Comparison of ENCODE assay signal across 1 cellular context in the genomic region with DNA sequence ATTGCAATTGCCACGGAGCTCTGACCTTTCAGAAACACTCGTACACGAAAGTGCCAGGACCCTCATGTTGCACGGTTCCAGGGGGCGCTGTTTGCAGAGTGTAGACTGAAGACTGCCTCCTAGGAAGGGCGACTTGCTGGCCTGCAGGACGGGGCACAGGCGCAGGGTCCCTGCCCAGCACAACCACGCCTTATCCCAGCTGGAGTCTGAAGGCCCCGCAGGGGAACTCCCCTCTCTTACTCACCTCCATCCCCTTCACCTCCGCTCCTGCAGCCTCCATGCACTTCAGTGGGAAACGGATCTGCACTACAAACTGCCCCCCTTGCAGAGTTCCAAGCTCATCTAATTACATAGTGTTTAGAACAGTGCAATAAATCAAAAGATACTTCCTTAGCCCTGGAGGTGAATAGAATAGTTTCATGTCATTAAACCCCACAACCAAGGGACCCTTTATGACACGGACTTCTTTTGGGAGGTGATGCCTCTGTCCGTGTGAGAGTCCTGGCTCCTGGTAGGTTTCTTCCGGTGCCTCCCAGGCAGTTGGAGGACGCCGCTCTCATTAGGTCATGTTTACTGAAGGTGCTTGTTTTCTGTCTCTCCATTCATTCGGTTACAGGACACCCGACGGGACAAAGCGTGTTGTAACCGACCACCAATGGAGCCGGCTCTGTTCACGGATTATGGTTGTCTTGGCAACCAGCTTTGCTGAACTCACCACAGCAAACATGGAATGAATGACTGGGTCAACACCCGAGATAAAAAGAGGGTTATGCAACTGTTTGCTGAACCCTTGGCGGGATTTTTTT.
TF ChIP-seq lines count a peak whose summit lies in the region.

No MANE protein-coding gene starts in this region.

TF ChIP-seq in HepG2, 621 proteins besides CTCF, POLR2A, EP300 and RAD21 (continued from another document and continues in another):
- TF ChIP-seq, protein P1, sequence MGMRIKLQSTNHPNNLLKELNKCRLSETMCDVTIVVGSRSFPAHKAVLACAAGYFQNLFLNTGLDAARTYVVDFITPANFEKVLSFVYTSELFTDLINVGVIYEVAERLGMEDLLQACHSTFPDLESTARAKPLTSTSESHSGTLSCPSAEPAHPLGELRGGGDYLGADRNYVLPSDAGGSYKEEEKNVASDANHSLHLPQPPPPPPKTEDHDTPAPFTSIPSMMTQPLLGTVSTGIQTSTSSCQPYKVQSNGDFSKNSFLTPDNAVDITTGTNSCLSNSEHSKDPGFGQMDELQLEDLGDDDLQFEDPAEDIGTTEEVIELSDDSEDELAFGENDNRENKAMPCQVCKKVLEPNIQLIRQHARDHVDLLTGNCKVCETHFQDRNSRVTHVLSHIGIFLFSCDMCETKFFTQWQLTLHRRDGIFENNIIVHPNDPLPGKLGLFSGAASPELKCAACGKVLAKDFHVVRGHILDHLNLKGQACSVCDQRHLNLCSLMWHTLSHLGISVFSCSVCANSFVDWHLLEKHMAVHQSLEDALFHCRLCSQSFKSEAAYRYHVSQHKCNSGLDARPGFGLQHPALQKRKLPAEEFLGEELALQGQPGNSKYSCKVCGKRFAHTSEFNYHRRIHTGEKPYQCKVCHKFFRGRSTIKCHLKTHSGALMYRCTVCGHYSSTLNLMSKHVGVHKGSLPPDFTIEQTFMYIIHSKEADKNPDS (CRISPR knock-in tag; IDR thresholded peaks at IDR 0.05), result 0 out of 2 replicates have a peak, but pooled peaks have one; percentile 69
- TF ChIP-seq, protein P2, sequence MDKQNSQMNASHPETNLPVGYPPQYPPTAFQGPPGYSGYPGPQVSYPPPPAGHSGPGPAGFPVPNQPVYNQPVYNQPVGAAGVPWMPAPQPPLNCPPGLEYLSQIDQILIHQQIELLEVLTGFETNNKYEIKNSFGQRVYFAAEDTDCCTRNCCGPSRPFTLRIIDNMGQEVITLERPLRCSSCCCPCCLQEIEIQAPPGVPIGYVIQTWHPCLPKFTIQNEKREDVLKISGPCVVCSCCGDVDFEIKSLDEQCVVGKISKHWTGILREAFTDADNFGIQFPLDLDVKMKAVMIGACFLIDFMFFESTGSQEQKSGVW (CRISPR knock-in tag; IDR thresholded peaks at IDR 0.05; ENCODE audit: borderline replicate concordance), result no peak
- TF ChIP-seq PCBP1 (IDR thresholded peaks at IDR 0.05; ENCODE audit: borderline replicate concordance, low read depth, low read length) (no peak), REL (CRISPR knock-in tag; conservative IDR thresholded peaks at IDR 0.05) (no peak), ZNF556 (CRISPR knock-in tag; IDR thresholded peaks at IDR 0.05; ENCODE audit: borderline replicate concordance) (peak; percentile 57), ZNF543 (CRISPR knock-in tag; IDR thresholded peaks at IDR 0.05) (0 out of 2 replicates have a peak, but pooled peaks have one; percentile 55), STAG1 (CRISPR knock-in tag; IDR thresholded peaks at IDR 0.05) (peak; percentile 70), ZFY (CRISPR knock-in tag; IDR thresholded peaks at IDR 0.05) (peak; percentile 61), ZNF343 (CRISPR knock-in tag; IDR thresholded peaks at IDR 0.05) (no peak), ZNF605 (CRISPR knock-in tag; IDR thresholded peaks at IDR 0.05) (no peak), FOXM1 (CRISPR knock-in tag; IDR thresholded peaks at IDR 0.05) (no peak), HNRNPK (IDR thresholded peaks at IDR 0.05; ENCODE audit: low read depth, low read length, poor library complexity, severe bottlenecking) (no peak), SNRNP70 (IDR thresholded peaks at IDR 0.05; ENCODE audit: low read depth, low read length) (no peak), CREB1 (IDR thresholded peaks at IDR 0.05) (peak; percentile 64), CREB1 (CRISPR knock-in tag; IDR thresholded peaks at IDR 0.05) (peak; percentile 52), ARHGAP35 (CRISPR knock-in tag; IDR thresholded peaks at IDR 0.05; ENCODE audit: borderline replicate concordance) (0 out of 2 replicates have a peak, but pooled peaks have one; percentile 78), ZNF746 (CRISPR knock-in tag; IDR thresholded peaks at IDR 0.05) (peak; percentile 64), SMARCC2 (IDR thresholded peaks at IDR 0.05) (no peak), EEA1 (CRISPR knock-in tag; IDR thresholded peaks at IDR 0.05; ENCODE audit: borderline replicate concordance) (no peak), ZNF598 (CRISPR knock-in tag; IDR thresholded peaks at IDR 0.05; ENCODE audit: borderline replicate concordance) (peak; percentile 67; the same call in 1 of the 2 replicates), SP5 (CRISPR knock-in tag; IDR thresholded peaks at IDR 0.05; ENCODE audit: borderline replicate concordance, low read depth) (peak; percentile 50; the same call in 1 of the 2 replicates), CBX5 (CRISPR knock-in tag; IDR thresholded peaks at IDR 0.05; ENCODE audit: borderline replicate concordance) (peak; percentile 79; the same call in 1 of the 2 replicates), ZNF383 (CRISPR knock-in tag; IDR thresholded peaks at IDR 0.05; ENCODE audit: borderline replicate concordance) (0 out of 2 replicates have a peak, but pooled peaks have one; percentile 34), ZNF570 (CRISPR knock-in tag; IDR thresholded peaks at IDR 0.05; ENCODE audit: borderline replicate concordance) (no peak), JDP2 (CRISPR knock-in tag; IDR thresholded peaks at IDR 0.05; ENCODE audit: borderline replicate concordance) (no peak), NFKB2 (CRISPR knock-in tag; IDR thresholded peaks at IDR 0.05; ENCODE audit: borderline replicate concordance) (peak; percentile 71; the same call in 1 of the 2 replicates), FOXP1 (IDR thresholded peaks at IDR 0.05) (peak; percentile 86), FOXP1 (CRISPR knock-in tag; IDR thresholded peaks at IDR 0.05) (peak; percentile 96), ZNF333 (CRISPR knock-in tag; IDR thresholded peaks at IDR 0.05; ENCODE audit: borderline replicate concordance) (peak; percentile 74; the same call in 1 of the 2 replicates)
- TF ChIP-seq, protein P3, sequence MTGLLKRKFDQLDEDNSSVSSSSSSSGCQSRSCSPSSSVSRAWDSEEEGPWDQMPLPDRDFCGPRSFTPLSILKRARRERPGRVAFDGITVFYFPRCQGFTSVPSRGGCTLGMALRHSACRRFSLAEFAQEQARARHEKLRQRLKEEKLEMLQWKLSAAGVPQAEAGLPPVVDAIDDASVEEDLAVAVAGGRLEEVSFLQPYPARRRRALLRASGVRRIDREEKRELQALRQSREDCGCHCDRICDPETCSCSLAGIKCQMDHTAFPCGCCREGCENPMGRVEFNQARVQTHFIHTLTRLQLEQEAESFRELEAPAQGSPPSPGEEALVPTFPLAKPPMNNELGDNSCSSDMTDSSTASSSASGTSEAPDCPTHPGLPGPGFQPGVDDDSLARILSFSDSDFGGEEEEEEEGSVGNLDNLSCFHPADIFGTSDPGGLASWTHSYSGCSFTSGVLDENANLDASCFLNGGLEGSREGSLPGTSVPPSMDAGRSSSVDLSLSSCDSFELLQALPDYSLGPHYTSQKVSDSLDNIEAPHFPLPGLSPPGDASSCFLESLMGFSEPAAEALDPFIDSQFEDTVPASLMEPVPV (CRISPR knock-in tag; IDR thresholded peaks at IDR 0.05), result 0 out of 2 replicates have a peak, but pooled peaks have one; percentile 71
- TF ChIP-seq, protein P4, sequence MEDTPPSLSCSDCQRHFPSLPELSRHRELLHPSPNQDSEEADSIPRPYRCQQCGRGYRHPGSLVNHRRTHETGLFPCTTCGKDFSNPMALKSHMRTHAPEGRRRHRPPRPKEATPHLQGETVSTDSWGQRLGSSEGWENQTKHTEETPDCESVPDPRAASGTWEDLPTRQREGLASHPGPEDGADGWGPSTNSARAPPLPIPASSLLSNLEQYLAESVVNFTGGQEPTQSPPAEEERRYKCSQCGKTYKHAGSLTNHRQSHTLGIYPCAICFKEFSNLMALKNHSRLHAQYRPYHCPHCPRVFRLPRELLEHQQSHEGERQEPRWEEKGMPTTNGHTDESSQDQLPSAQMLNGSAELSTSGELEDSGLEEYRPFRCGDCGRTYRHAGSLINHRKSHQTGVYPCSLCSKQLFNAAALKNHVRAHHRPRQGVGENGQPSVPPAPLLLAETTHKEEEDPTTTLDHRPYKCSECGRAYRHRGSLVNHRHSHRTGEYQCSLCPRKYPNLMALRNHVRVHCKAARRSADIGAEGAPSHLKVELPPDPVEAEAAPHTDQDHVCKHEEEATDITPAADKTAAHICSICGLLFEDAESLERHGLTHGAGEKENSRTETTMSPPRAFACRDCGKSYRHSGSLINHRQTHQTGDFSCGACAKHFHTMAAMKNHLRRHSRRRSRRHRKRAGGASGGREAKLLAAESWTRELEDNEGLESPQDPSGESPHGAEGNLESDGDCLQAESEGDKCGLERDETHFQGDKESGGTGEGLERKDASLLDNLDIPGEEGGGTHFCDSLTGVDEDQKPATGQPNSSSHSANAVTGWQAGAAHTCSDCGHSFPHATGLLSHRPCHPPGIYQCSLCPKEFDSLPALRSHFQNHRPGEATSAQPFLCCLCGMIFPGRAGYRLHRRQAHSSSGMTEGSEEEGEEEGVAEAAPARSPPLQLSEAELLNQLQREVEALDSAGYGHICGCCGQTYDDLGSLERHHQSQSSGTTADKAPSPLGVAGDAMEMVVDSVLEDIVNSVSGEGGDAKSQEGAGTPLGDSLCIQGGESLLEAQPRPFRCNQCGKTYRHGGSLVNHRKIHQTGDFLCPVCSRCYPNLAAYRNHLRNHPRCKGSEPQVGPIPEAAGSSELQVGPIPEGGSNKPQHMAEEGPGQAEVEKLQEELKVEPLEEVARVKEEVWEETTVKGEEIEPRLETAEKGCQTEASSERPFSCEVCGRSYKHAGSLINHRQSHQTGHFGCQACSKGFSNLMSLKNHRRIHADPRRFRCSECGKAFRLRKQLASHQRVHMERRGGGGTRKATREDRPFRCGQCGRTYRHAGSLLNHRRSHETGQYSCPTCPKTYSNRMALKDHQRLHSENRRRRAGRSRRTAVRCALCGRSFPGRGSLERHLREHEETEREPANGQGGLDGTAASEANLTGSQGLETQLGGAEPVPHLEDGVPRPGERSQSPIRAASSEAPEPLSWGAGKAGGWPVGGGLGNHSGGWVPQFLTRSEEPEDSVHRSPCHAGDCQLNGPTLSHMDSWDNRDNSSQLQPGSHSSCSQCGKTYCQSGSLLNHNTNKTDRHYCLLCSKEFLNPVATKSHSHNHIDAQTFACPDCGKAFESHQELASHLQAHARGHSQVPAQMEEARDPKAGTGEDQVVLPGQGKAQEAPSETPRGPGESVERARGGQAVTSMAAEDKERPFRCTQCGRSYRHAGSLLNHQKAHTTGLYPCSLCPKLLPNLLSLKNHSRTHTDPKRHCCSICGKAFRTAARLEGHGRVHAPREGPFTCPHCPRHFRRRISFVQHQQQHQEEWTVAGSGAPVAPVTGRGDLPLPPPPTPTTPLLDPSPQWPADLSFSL (CRISPR knock-in tag; IDR thresholded peaks at IDR 0.05), result no peak
- TF ChIP-seq, protein P5, sequence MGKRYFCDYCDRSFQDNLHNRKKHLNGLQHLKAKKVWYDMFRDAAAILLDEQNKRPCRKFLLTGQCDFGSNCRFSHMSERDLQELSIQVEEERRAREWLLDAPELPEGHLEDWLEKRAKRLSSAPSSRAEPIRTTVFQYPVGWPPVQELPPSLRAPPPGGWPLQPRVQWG (CRISPR knock-in tag; IDR thresholded peaks at IDR 0.05; ENCODE audit: borderline replicate concordance, low read depth), result no peak
- TF ChIP-seq, protein P6, sequence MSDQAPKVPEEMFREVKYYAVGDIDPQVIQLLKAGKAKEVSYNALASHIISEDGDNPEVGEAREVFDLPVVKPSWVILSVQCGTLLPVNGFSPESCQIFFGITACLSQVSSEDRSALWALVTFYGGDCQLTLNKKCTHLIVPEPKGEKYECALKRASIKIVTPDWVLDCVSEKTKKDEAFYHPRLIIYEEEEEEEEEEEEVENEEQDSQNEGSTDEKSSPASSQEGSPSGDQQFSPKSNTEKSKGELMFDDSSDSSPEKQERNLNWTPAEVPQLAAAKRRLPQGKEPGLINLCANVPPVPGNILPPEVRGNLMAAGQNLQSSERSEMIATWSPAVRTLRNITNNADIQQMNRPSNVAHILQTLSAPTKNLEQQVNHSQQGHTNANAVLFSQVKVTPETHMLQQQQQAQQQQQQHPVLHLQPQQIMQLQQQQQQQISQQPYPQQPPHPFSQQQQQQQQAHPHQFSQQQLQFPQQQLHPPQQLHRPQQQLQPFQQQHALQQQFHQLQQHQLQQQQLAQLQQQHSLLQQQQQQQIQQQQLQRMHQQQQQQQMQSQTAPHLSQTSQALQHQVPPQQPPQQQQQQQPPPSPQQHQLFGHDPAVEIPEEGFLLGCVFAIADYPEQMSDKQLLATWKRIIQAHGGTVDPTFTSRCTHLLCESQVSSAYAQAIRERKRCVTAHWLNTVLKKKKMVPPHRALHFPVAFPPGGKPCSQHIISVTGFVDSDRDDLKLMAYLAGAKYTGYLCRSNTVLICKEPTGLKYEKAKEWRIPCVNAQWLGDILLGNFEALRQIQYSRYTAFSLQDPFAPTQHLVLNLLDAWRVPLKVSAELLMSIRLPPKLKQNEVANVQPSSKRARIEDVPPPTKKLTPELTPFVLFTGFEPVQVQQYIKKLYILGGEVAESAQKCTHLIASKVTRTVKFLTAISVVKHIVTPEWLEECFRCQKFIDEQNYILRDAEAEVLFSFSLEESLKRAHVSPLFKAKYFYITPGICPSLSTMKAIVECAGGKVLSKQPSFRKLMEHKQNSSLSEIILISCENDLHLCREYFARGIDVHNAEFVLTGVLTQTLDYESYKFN (CRISPR knock-in tag; conservative IDR thresholded peaks at IDR 0.05), result peak; percentile 93
- TF ChIP-seq, protein P7, sequence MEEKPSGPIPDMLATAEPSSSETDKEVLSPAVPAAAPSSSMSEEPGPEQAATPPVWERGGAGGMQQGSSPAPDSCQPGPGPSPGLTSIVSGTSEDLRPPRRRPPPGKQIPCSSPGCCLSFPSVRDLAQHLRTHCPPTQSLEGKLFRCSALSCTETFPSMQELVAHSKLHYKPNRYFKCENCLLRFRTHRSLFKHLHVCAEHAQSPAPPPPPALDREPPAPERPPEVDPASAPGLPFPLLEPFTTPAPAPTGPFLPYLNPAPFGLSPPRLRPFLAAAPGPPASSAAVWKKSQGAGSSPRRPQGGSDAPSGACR (CRISPR knock-in tag; IDR thresholded peaks at IDR 0.05), result no peak
- TF ChIP-seq, protein P8, sequence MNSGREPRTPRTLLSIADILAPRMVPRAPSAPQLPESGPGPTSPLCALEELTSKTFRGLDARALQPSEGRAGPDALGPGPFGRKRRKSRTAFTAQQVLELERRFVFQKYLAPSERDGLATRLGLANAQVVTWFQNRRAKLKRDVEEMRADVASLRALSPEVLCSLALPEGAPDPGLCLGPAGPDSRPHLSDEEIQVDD (CRISPR knock-in tag; IDR thresholded peaks at IDR 0.05; ENCODE audit: borderline replicate concordance), result no peak
- TF ChIP-seq, protein P9, sequence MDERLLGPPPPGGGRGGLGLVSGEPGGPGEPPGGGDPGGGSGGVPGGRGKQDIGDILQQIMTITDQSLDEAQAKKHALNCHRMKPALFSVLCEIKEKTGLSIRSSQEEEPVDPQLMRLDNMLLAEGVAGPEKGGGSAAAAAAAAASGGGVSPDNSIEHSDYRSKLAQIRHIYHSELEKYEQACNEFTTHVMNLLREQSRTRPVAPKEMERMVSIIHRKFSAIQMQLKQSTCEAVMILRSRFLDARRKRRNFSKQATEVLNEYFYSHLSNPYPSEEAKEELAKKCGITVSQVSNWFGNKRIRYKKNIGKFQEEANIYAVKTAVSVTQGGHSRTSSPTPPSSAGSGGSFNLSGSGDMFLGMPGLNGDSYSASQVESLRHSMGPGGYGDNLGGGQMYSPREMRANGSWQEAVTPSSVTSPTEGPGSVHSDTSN (CRISPR knock-in tag; IDR thresholded peaks at IDR 0.05), result peak; percentile 31; the same call in 1 of the 2 replicates
